Comparison of ENCODE assay signal across 24 cellular contexts in genomic region chr11:91730071-91730470, GRCh38.
A peak's percentile ranks its signal among the peaks of the same experiment; 100 is the strongest.
DNase-seq lines count a peak whose midpoint lies in the region; ATAC-seq and TF ChIP-seq lines count a peak whose summit lies in the region.
"Had no signal": no experiment of that assay in that cellular context is flagged by ENCODE, and none has a peak within 500 bp of the region (broad histone marks: within the 10 kb centered on the region; RNA-seq: fewer than 3 reads in every experiment).

No MANE protein-coding gene starts in this region.

- no peak overlapping the region; the same call in 1 of the 2 replicates for H3K27ac Mint-ChIP-seq in GM23338
- H3K27ac Mint-ChIP-seq: CD4-positive, CD25-positive, alpha-beta regulatory T cell; IgD-negative memory B cell had no signal

- H3K4me3 Mint-ChIP-seq in GM23338: no peak overlapping the region
- H3K4me3 Mint-ChIP-seq: CD4-positive, CD25-positive, alpha-beta regulatory T cell had no signal

- DNase-seq in GM23338 (ENCODE audit: low spot score): no peak
- peak; percentile 52 for DNase-seq in astrocyte of the hippocampus (ENCODE audit: low read depth, low spot score)
- DNase-seq in iris pigment epithelial cell (ENCODE audit: low read depth): peak; percentile 1
- DNase-seq in renal cortical epithelial cell (ENCODE audit: low read depth): peak; percentile 18
- DNase-seq in T-helper 1 cell: no peak
- DNase-seq in GM13976 (ENCODE audit: low spot score): no peak
- DNase-seq in retina: no peak
- DNase-seq: BE2C; CD4-positive, CD25-positive, alpha-beta regulatory T cell; COR-L47; Karpas-422; MG63; NCI-H1092 treated with DMSO at 0.1 percent for 48 hours; NCI-H146; NCI-H2029 treated with DMSO at 0.1 percent for 48 hours; NCI-H2171; NCI-H526; PC-3; RPMI8226; SHP77 treated with DMSO at 0.1 percent for 48 hours had no signal

- no peak overlapping the region for H2AFZ ChIP-seq in GM23338

- peak; percentile 35; the same call in 2 of the 3 replicates for ATAC-seq in GM23338
- ATAC-seq in HG03175 (IDR thresholded peaks at IDR 0.05; ENCODE audit: unreplicated experiment): no peak
- ATAC-seq: GM12878, PC-3 had no signal

- TF ChIP-seq CTCF in GM23338 (conservative IDR thresholded peaks at IDR 0.05; ENCODE audit: low read depth in 2 of 2) (no peak), GM13976 (IDR thresholded peaks at IDR 0.05; ENCODE audit: borderline replicate concordance, control extremely low read depth, extremely low read depth, insufficient read depth, missing control alignments) (no peak)

- in situ Hi-C loops in GM13976 (cut with MboI; ENCODE audit: low sequenced_read_pairs, unreplicated experiment): no loop called here

- peaks cover 1% of the 10 kb centered on the region; the same call in 1 of the 3 replicates for H3K36me3 Mint-ChIP-seq in GM23338 (ENCODE audit: low read depth)
- H3K36me3 Mint-ChIP-seq: CD4-positive, CD25-positive, alpha-beta regulatory T cell; IgD-negative memory B cell had no signal

- H4K20me1 ChIP-seq in GM23338 (replicated peaks; ENCODE audit: insufficient read depth): no peaks in the 10 kb centered on the region

- no peaks in the 10 kb centered on the region for H3F3A ChIP-seq in GM23338 (replicated peaks; ENCODE audit: low read depth)

- peaks cover 33% of the 10 kb centered on the region for H3K4me1 Mint-ChIP-seq in GM23338
- H3K4me1 Mint-ChIP-seq: CD4-positive, CD25-positive, alpha-beta regulatory T cell; IgD-negative memory B cell had no signal

- peaks cover 7% of the 10 kb centered on the region for H3K9me3 Mint-ChIP-seq in GM23338

- H3K27ac ChIP-seq in GM23338 (ENCODE audit: low read depth): no peak overlapping the region
- H3K27ac ChIP-seq: HL-60 had no signal

- H3K4me1 ChIP-seq in GM23338 (ENCODE audit: insufficient read depth): peaks cover 19% of the 10 kb centered on the region
- H3K4me1 ChIP-seq: BE2C had no signal

- 0 out of 2 replicates have a peak, but pooled peaks cover 4% of the 10 kb centered on the region for H3K9me2 ChIP-seq in GM23338 (ENCODE audit: insufficient read depth)

- H3K79me2 ChIP-seq in GM23338 (replicated peaks; ENCODE audit: insufficient read depth): no peaks in the 10 kb centered on the region

- no peak overlapping the region for H3K4me3 ChIP-seq in GM23338
- H3K4me3 ChIP-seq: GM12878, MG63 had no signal

- no peaks in the 10 kb centered on the region for H3K27me3 ChIP-seq in GM23338 (ENCODE audit: insufficient read depth)
- H3K27me3 ChIP-seq: BE2C, MG63 had no signal

- no peaks in the 10 kb centered on the region for H3K36me3 ChIP-seq in GM23338 (ENCODE audit: insufficient read depth)
- H3K36me3 ChIP-seq: BE2C, MG63 had no signal

- no peaks in the 10 kb centered on the region for H3K27me3 Mint-ChIP-seq in GM23338 (ENCODE audit: insufficient read depth, low read depth, poor library complexity)
- H3K27me3 Mint-ChIP-seq: CD4-positive, CD25-positive, alpha-beta regulatory T cell; IgD-negative memory B cell had no signal

- H3K4me2 ChIP-seq in GM23338: no peak overlapping the region

TF ChIP-seq in GM23338, 12 proteins besides CTCF, POLR2A, EP300 and RAD21 (continues in another document):
- no peak for TF ChIP-seq ZNF331 (CRISPR knock-in tag; IDR thresholded peaks at IDR 0.05; ENCODE audit: low read depth)
- TF ChIP-seq, protein P1, sequence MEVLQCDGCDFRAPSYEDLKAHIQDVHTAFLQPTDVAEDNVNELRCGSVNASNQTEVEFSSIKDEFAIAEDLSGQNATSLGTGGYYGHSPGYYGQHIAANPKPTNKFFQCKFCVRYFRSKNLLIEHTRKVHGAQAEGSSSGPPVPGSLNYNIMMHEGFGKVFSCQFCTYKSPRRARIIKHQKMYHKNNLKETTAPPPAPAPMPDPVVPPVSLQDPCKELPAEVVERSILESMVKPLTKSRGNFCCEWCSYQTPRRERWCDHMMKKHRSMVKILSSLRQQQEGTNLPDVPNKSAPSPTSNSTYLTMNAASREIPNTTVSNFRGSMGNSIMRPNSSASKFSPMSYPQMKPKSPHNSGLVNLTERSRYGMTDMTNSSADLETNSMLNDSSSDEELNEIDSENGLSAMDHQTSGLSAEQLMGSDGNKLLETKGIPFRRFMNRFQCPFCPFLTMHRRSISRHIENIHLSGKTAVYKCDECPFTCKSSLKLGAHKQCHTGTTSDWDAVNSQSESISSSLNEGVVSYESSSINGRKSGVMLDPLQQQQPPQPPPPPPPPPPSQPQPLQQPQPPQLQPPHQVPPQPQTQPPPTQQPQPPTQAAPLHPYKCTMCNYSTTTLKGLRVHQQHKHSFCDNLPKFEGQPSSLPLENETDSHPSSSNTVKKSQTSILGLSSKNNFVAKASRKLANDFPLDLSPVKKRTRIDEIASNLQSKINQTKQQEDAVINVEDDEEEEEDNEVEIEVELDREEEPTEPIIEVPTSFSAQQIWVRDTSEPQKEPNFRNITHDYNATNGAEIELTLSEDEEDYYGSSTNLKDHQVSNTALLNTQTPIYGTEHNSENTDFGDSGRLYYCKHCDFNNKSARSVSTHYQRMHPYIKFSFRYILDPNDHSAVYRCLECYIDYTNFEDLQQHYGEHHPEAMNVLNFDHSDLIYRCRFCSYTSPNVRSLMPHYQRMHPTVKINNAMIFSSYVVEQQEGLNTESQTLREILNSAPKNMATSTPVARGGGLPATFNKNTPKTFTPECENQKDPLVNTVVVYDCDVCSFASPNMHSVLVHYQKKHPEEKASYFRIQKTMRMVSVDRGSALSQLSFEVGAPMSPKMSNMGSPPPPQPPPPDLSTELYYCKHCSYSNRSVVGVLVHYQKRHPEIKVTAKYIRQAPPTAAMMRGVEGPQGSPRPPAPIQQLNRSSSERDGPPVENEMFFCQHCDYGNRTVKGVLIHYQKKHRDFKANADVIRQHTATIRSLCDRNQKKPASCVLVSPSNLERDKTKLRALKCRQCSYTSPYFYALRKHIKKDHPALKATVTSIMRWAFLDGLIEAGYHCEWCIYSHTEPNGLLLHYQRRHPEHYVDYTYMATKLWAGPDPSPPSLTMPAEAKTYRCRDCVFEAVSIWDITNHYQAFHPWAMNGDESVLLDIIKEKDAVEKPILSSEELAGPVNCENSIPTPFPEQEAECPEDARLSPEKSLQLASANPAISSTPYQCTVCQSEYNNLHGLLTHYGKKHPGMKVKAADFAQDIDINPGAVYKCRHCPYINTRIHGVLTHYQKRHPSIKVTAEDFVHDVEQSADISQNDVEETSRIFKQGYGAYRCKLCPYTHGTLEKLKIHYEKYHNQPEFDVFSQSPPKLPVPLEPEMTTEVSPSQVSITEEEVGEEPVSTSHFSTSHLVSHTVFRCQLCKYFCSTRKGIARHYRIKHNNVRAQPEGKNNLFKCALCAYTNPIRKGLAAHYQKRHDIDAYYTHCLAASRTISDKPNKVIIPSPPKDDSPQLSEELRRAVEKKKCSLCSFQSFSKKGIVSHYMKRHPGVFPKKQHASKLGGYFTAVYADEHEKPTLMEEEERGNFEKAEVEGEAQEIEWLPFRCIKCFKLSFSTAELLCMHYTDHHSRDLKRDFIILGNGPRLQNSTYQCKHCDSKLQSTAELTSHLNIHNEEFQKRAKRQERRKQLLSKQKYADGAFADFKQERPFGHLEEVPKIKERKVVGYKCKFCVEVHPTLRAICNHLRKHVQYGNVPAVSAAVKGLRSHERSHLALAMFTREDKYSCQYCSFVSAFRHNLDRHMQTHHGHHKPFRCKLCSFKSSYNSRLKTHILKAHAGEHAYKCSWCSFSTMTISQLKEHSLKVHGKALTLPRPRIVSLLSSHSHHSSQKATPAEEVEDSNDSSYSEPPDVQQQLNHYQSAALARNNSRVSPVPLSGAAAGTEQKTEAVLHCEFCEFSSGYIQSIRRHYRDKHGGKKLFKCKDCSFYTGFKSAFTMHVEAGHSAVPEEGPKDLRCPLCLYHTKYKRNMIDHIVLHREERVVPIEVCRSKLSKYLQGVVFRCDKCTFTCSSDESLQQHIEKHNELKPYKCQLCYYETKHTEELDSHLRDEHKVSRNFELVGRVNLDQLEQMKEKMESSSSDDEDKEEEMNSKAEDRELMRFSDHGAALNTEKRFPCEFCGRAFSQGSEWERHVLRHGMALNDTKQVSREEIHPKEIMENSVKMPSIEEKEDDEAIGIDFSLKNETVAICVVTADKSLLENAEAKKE (CRISPR knock-in tag; IDR thresholded peaks at IDR 0.05): no peak
- no peak for TF ChIP-seq ETS1 (IDR thresholded peaks at IDR 0.05)
- no peak for TF ChIP-seq NANOG (IDR thresholded peaks at IDR 0.05; ENCODE audit: borderline replicate concordance)
- no peak for TF ChIP-seq CREB1 (CRISPR knock-in tag; IDR thresholded peaks at IDR 0.05; ENCODE audit: low read depth)
- no peak for TF ChIP-seq REST (IDR thresholded peaks at IDR 0.05; ENCODE audit: unreplicated experiment)
- no peak for TF ChIP-seq ZNF114 (CRISPR knock-in tag; IDR thresholded peaks at IDR 0.05)

Comparison
In these comparisons a context has a peak if more than half of its experiments do, and no peak if none do; other contexts are left out.
1. DNase-seq: peak in astrocyte of the hippocampus (single experiment), iris pigment epithelial cell (single experiment) and renal cortical epithelial cell (single experiment); none in GM23338 (single experiment), T-helper 1 cell (0 of 5), GM13976 (single experiment) and retina (single experiment).